Comparison of ENCODE assay signal across 1 cellular context in genomic region chr3:43914269-43914668, GRCh38.
TF ChIP-seq lines count a peak whose summit lies in the region.

No MANE protein-coding gene starts in this region.

TF ChIP-seq in H1, 55 proteins besides CTCF, POLR2A, EP300 and RAD21 (continued from another document):
- no peak for TF ChIP-seq ATF3 (IDR thresholded peaks at IDR 0.05; ENCODE audit: insufficient read depth, low read depth, low read length)
- no peak for TF ChIP-seq CHD7 (IDR thresholded peaks at IDR 0.05; ENCODE audit: insufficient replicate concordance, low read length)
- no peak for TF ChIP-seq EZH2 (IDR thresholded peaks at IDR 0.05; ENCODE audit: low read depth, low read length, severe bottlenecking)
- TF ChIP-seq CBX5 (IDR thresholded peaks at IDR 0.05; ENCODE audit: low read depth, low read length), result no peak
